8 cellular contexts compared by ENCODE assay signal in genomic region chr17:13031718-13032350, GRCh38. TPM values are rescaled to one million over a fixed set of nuclear protein-coding genes. Genes with fewer than 3 reads are reported as not detected.
A peak's percentile ranks its signal among the peaks of the same experiment; 100 is the strongest.
DNase-seq lines count a peak whose midpoint lies in the region; ATAC-seq and TF ChIP-seq lines count a peak whose summit lies in the region.

No MANE protein-coding gene starts in this region.

- peak; percentile 93 for TF ChIP-seq CTCF in fibroblast of pulmonary artery (IDR thresholded peaks at IDR 0.05; ENCODE audit: low read length, missing control alignments)
- peak; percentile 78 for TF ChIP-seq CTCF in osteocyte (IDR thresholded peaks at IDR 0.05)

- no peak for ATAC-seq in GM21576 (IDR thresholded peaks at IDR 0.05; ENCODE audit: unreplicated experiment)

- DNase-seq in NCI-H524 (lab: John Stamatoyannopoulos, UW) = peak; percentile 9 to 40
- no peak for DNase-seq in NCI-H524 treated with DMSO at 0.1 percent for 48 hours (lab: John Stamatoyannopoulos, UW)
- DNase-seq in HCEC 1CT = peak; percentile 45
- DNase-seq in NCI-H2171 treated with DMSO at 0.1 percent for 48 hours (lab: John Stamatoyannopoulos, UW) = peak; percentile 23
- DNase-seq in activated CD8-positive, alpha-beta memory T cell treated with anti-CD3 and anti-CD28 coated beads, Interleukin-2, amount 50 U/mL, for 48 hours = peak; percentile 61
- DNase-seq in fibroblast of pulmonary artery (ENCODE audit: low read depth) = peak; percentile 70
- DNase-seq in osteocyte (ENCODE audit: extremely low spot score, unreplicated experiment) = no peak

- H3K4me3 Mint-ChIP-seq in osteocyte (ENCODE audit: unreplicated experiment) = no peak overlapping the region

- H3K27ac Mint-ChIP-seq in osteocyte (ENCODE audit: unreplicated experiment) = no peak overlapping the region

- no peaks in the 10 kb centered on the region for H3K36me3 Mint-ChIP-seq in osteocyte (ENCODE audit: unreplicated experiment)

- peaks cover 9% of the 10 kb centered on the region for H3K9me3 Mint-ChIP-seq in osteocyte (ENCODE audit: unreplicated experiment)

- peaks cover 2% of the 10 kb centered on the region for H3K27me3 Mint-ChIP-seq in osteocyte (ENCODE audit: unreplicated experiment)

- no peaks in the 10 kb centered on the region for H3K4me1 Mint-ChIP-seq in osteocyte (ENCODE audit: unreplicated experiment)

- H3K4me3 ChIP-seq in fibroblast of pulmonary artery (replicated peaks; ENCODE audit: low read depth, low read length) = no peak overlapping the region

RNA-seq across cellular contexts. Expression of gene ELAC2, which starts 14.0 kb away (rescaled TPM):
- total RNA-seq in osteocyte = 49.5 and 51.8 TPM in 2 replicates

Comparison
In these comparisons a context has a peak if more than half of its experiments do, and no peak if none do; other contexts are left out.
1. DNase-seq: peak in NCI-H524 (2 of 2), HCEC 1CT (single experiment), NCI-H2171 treated with DMSO at 0.1 percent for 48 hours (single experiment), activated CD8-positive, alpha-beta memory T cell treated with anti-CD3 and anti-CD28 coated beads, Interleukin-2, amount 50 U/mL, for 48 hours (single experiment) and fibroblast of pulmonary artery (single experiment); none in NCI-H524 treated with DMSO at 0.1 percent for 48 hours (single experiment) and osteocyte (single experiment).